In the genomic region with DNA sequence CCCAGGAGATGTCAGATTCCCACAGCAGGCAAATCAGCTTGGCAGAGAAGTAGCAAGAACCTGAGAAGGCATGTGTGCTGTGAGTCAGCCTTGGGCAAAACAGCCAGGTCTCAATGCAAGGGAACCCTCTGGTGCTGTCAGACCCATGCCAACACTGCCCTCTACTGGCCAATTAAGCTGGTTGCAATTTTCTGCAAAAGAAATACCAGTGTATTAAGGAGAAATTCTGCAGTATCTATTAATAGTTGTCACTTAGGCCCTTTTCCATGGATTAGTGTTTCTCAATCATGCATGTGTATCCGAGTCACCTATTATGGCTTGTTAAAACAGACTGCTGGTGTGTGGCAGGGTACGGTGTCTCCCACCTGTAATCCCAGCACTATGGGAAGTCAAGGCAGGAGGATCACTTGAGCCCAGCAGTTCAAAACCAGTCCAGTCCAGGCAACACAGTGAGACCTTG, we compare ENCODE assay signal across 8 cellular contexts. TPM values are rescaled to one million over a fixed set of nuclear protein-coding genes. Genes with fewer than 3 reads are reported as not detected.
DNase-seq lines count a peak whose midpoint lies in the region; ATAC-seq and TF ChIP-seq lines count a peak whose summit lies in the region.

No MANE protein-coding gene starts in this region.

- H3K9me3 Mint-ChIP-seq in CD4-positive, CD25-positive, alpha-beta regulatory T cell = no peaks in the 10 kb centered on the region
- no peaks in the 10 kb centered on the region for H3K9me3 Mint-ChIP-seq in activated B cell treated with CpG ODN at 0.5 μM for 24 hours

- peak; percentile 66 for TF ChIP-seq CTCF in activated B cell treated with CpG ODN at 0.5 μM for 24 hours (IDR thresholded peaks at IDR 0.05)
- peak; percentile 85 for TF ChIP-seq CTCF in cardiac fibroblast (IDR thresholded peaks at IDR 0.05; ENCODE audit: low read depth, low read length)

- H3K4me1 ChIP-seq in CD4-positive, CD25-positive, alpha-beta regulatory T cell (ENCODE audit: control insufficient read depth, insufficient read depth, low read length, poor library complexity, severe bottlenecking) = no peaks in the 10 kb centered on the region

- H3K4me1 Mint-ChIP-seq in CD4-positive, CD25-positive, alpha-beta regulatory T cell = peaks cover 3 to 12% (median 9%) of the 10 kb centered on the region in 4 donors
- peaks cover 10% of the 10 kb centered on the region for H3K4me1 Mint-ChIP-seq in activated B cell treated with CpG ODN at 0.5 μM for 24 hours

- POLR2A ChIA-PET in activated B cell treated with CpG ODN at 0.5 μM for 24 hours (lab: Charles Lee) = interaction anchor here (1.1 kb wide), 1 partner anchor 165 kb away, joined by 4 read pairs; no protein-coding TSS in a partner anchor

- intact Hi-C loops in activated B cell treated with CpG ODN at 0.5 μM for 24 hours (cut with micrococcal nuclease) = loop anchor here (1.0 to 10.0 kb wide), 5 partner anchors 55 to 468 kb away; no protein-coding TSS in a partner anchor

- DNase-seq in CD4-positive, CD25-positive, alpha-beta regulatory T cell = peak; percentile 58 to 84 (median 77)
- DNase-seq in H7 = peak; percentile 74
- peak; percentile 82 for DNase-seq in NCI-H226
- peak; percentile 19 for DNase-seq in activated B cell treated with CpG ODN at 0.5 μM for 24 hours
- DNase-seq in cardiac fibroblast (ENCODE audit: low read depth in 2 of 2) = peak; percentile 95 to 96
- DNase-seq in islet precursor cell = peak; percentile 91
- DNase-seq in stimulated activated CD4-positive, alpha-beta T cell treated with anti-CD3 and anti-CD28 coated beads, Interleukin-1b, Interleukin-23, amount 100 ng/mL, for 1 hour (ENCODE audit: low read depth in 2 of 2) = peak; percentile 40 to 48

- peak; percentile 99 for ATAC-seq in CD4-positive, CD25-positive, alpha-beta regulatory T cell (ENCODE audit: low read depth in 2 of 2)
- ATAC-seq in activated B cell treated with CpG ODN at 0.5 μM for 24 hours (ENCODE audit: low read depth) (peak; percentile 95), HG03095 (IDR thresholded peaks at IDR 0.05; ENCODE audit: unreplicated experiment) (no peak)

- H3K9me3 ChIP-seq in CD4-positive, CD25-positive, alpha-beta regulatory T cell (ENCODE audit: control insufficient read depth in 2 of 2, low read length in 2 of 2) = no peaks in the 10 kb centered on the region

- no peak overlapping the region for H3K4me3 Mint-ChIP-seq in CD4-positive, CD25-positive, alpha-beta regulatory T cell
- H3K4me3 Mint-ChIP-seq in activated B cell treated with CpG ODN at 0.5 μM for 24 hours = no peak overlapping the region

- peak overlapping the region in 1 of 3 donors; percentile 30 for H3K27ac Mint-ChIP-seq in CD4-positive, CD25-positive, alpha-beta regulatory T cell
- no peak overlapping the region for H3K27ac Mint-ChIP-seq in activated B cell treated with CpG ODN at 0.5 μM for 24 hours

- H3K27me3 Mint-ChIP-seq in CD4-positive, CD25-positive, alpha-beta regulatory T cell = no peaks in the 10 kb centered on the region
- no peaks in the 10 kb centered on the region for H3K27me3 Mint-ChIP-seq in activated B cell treated with CpG ODN at 0.5 μM for 24 hours

- CTCF ChIA-PET in activated B cell treated with CpG ODN at 0.5 μM for 24 hours (lab: Charles Lee) = interaction anchor here (0.5 to 2.4 kb wide), 25 partner anchors 9 to 469 kb away, joined by 3 to 47 read pairs (median 4); no protein-coding TSS in a partner anchor

- no peak overlapping the region for H3K27ac ChIP-seq in CD4-positive, CD25-positive, alpha-beta regulatory T cell (ENCODE audit: insufficient read depth, low read length, poor library complexity, severe bottlenecking)

- no peak overlapping the region for H3K4me3 ChIP-seq in CD4-positive, CD25-positive, alpha-beta regulatory T cell (ENCODE audit: low read depth, low read length)
- H3K4me3 ChIP-seq in H7 (ENCODE audit: insufficient read depth, low read depth, low read length) (no peak overlapping the region), cardiac fibroblast (replicated peaks in 1 of 2; ENCODE audit: low read depth in 2 of 2, low read length in 2 of 2) (no peak overlapping the region)

- no peaks in the 10 kb centered on the region for H3K27me3 ChIP-seq in CD4-positive, CD25-positive, alpha-beta regulatory T cell (ENCODE audit: control insufficient read depth, insufficient read depth, low read length)
- H3K27me3 ChIP-seq in H7 (ENCODE audit: control insufficient read depth, insufficient read depth, low read length) = no peaks in the 10 kb centered on the region

- H3K36me3 Mint-ChIP-seq in CD4-positive, CD25-positive, alpha-beta regulatory T cell = peaks cover 11% of the 10 kb centered on the region
- peaks cover 28% of the 10 kb centered on the region for H3K36me3 Mint-ChIP-seq in activated B cell treated with CpG ODN at 0.5 μM for 24 hours (ENCODE audit: low read depth)

- peaks cover 12% of the 10 kb centered on the region for H3K36me3 ChIP-seq in CD4-positive, CD25-positive, alpha-beta regulatory T cell (ENCODE audit: control insufficient read depth, insufficient read depth, low read length)
- no peaks in the 10 kb centered on the region; the same call in none of the 2 replicates for H3K36me3 ChIP-seq in H7 (replicated peaks; ENCODE audit: control insufficient read depth, insufficient read depth, low read length)

RNA-seq across cellular contexts. Expression of gene MAP4, which starts 26.2 kb away (rescaled TPM):
- 123 TPM for total RNA-seq in CD4-positive, CD25-positive, alpha-beta regulatory T cell
- 10 to 100 TPM; 17.0 to 24.8 (median 22.1) TPM for polyA plus RNA-seq in CD4-positive, CD25-positive, alpha-beta regulatory T cell
- 95.1 and 123 TPM in 2 replicates for total RNA-seq in H7 (2014; rRNA removed; shearing (Covaris generic))
- total RNA-seq in activated B cell treated with CpG ODN at 0.5 μM for 24 hours = 152 TPM in 2 replicates

Comparison
In these comparisons a context has a peak if more than half of its experiments do, and no peak if none do; other contexts are left out.
1. DNase-seq: peak in every context shown above with its lines; median percentile 96 in cardiac fibroblast; 91 in islet precursor cell; 82 in NCI-H226; 77 in CD4-positive, CD25-positive, alpha-beta regulatory T cell; 74 in H7; 44 in stimulated activated CD4-positive, alpha-beta T cell treated with anti-CD3 and anti-CD28 coated beads, Interleukin-1b, Interleukin-23, amount 100 ng/mL, for 1 hour; 19 in activated B cell treated with CpG ODN at 0.5 μM for 24 hours.